ENCODE assay signal across 18 cellular contexts in the genomic region with DNA sequence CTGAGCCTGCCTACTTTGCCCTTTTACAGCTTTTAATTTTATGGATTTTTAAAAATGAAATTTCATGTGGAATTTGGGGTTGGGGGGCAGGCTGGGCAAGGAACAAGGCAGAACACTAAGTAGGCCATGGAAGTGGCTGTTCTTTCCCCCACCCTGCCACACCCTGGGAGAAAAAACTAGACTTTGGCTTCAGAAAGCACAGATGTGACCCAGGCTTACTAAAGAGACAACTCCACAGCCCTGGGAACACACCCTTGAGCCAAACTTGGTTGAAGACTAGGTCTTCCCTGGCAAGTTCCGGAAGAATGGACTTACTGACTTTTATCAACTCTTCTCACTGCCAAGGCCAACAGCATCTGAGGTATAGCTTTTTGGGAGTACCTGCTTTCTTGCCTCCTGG.
"Had no signal": no experiment of that assay in that cellular context is flagged by ENCODE, and none has a peak within 500 bp of the region (broad histone marks: within the 10 kb centered on the region; RNA-seq: fewer than 3 reads in every experiment).

No MANE protein-coding gene starts in this region.

- H3K27me3 ChIP-seq: gastrocnemius medialis, upper lobe of left lung had no signal

- H3K9me3 Mint-ChIP-seq: activated naive CD4-positive, alpha-beta T cell treated with anti-CD3 and anti-CD28 coated beads, Interleukin-2, amount 10 ng/mL, durations not matched to agents 7 days and 5 days; naive thymus-derived CD4-positive, alpha-beta T cell; neural crest cell; stimulated activated naive CD8-positive, alpha-beta T cell treated with anti-CD3 and anti-CD28 coated beads, Interleukin-15, amount 100 ng/mL, for 72 hours had no signal

- H3K27ac Mint-ChIP-seq: activated naive CD4-positive, alpha-beta T cell treated with anti-CD3 and anti-CD28 coated beads, Interleukin-2, amount 10 ng/mL, durations not matched to agents 7 days and 5 days; naive thymus-derived CD4-positive, alpha-beta T cell had no signal

- H3K27ac ChIP-seq: gastrocnemius medialis, parathyroid adenoma, WERI-Rb-1 had no signal

- H3K4me3 ChIP-seq: gastrocnemius medialis, upper lobe of left lung had no signal

- H3K4me1 ChIP-seq: gastrocnemius medialis, parathyroid adenoma had no signal

- H3K4me3 Mint-ChIP-seq: activated naive CD4-positive, alpha-beta T cell treated with anti-CD3 and anti-CD28 coated beads, Interleukin-2, amount 10 ng/mL, durations not matched to agents 7 days and 5 days; naive thymus-derived CD4-positive, alpha-beta T cell; neural crest cell; stimulated activated naive CD8-positive, alpha-beta T cell treated with anti-CD3 and anti-CD28 coated beads, Interleukin-15, amount 100 ng/mL, for 72 hours had no signal

- H3K9ac ChIP-seq: parathyroid adenoma had no signal

- ATAC-seq: gastrocnemius medialis, right cardiac atrium had no signal

- H3K27me3 Mint-ChIP-seq: naive thymus-derived CD4-positive, alpha-beta T cell; stimulated activated naive CD8-positive, alpha-beta T cell treated with anti-CD3 and anti-CD28 coated beads, Interleukin-15, amount 100 ng/mL, for 72 hours had no signal

- H3K36me3 ChIP-seq: WERI-Rb-1 had no signal

- DNase-seq: activated CD8-positive, alpha-beta memory T cell treated with anti-CD3 and anti-CD28 coated beads for 24 hours; activated gamma-delta T cell; amniotic stem cell; caudate nucleus; effector CD4-positive, alpha-beta T cell; left ventricle myocardium superior; nucleus accumbens; right cardiac atrium; stimulated activated CD4-positive, alpha-beta T cell treated with anti-CD3 and anti-CD28 coated beads, Interleukin-4, amount 100 ng/mL, for 1 hour; substantia nigra; upper lobe of left lung had no signal

- H3K9me3 ChIP-seq: gastrocnemius medialis, upper lobe of left lung had no signal
